25 cellular contexts compared by ENCODE assay signal in the genomic region with DNA sequence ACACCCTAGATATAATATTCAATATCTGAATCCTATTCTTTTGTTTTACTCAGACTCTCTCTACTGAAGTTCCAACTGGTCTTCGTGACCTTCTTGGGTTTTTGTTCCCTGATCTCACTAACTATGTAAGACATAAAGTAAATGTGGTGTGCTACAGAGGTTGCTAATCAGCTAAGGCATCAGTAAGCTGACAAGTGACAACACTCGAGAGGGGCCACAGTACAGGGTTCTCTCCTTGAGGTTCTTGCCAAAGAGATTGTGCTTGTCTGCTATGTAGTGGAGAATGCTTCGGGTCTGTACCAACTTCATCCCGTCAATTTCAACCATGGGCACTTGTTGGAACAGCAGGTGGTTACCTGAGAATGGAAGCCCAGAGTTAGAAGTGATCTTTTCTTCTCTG. TPM values are rescaled to one million over a fixed set of nuclear protein-coding genes. Genes with fewer than 3 reads are reported as not detected.
DNase-seq lines count a peak whose midpoint lies in the region; ATAC-seq and TF ChIP-seq lines count a peak whose summit lies in the region.
"Had no signal": no experiment of that assay in that cellular context is flagged by ENCODE, and none has a peak within 500 bp of the region (broad histone marks: within the 10 kb centered on the region; RNA-seq: fewer than 3 reads in every experiment).

No MANE protein-coding gene starts in this region.

- peaks cover 60% of the 10 kb centered on the region for H3K4me1 Mint-ChIP-seq in activated CD4-positive, alpha-beta T cell treated with anti-CD3 and anti-CD28 coated beads, Interleukin-2, amount 10 ng/mL, durations not matched to agents 24 days and 14 days
- H3K4me1 Mint-ChIP-seq in CD8-positive, alpha-beta T cell (ENCODE audit: low read depth) = peaks cover 34% of the 10 kb centered on the region
- H3K4me1 Mint-ChIP-seq in activated T-helper 2 cell treated with anti-CD3 and anti-CD28 coated beads, Interferon-gamma antibody, Interleukin-2, Interleukin-4, amounts not matched to agents 10 μg/mL and 5 μg/mL and 100 μg/mL, durations not matched to agents 14 hours and 24 hours and 36 hours (ENCODE audit: low read depth) = peaks cover 77% of the 10 kb centered on the region
- H3K4me1 Mint-ChIP-seq in natural killer cell = peaks cover 30 to 41% of the 10 kb centered on the region in 2 donors

- in situ Hi-C loops in GM13977 (cut with MboI; ENCODE audit: low pct_unique_long_range_greater_than_20kb, low sequenced_read_pairs, unreplicated experiment) = no loop called here

- DNase-seq in activated CD4-positive, alpha-beta T cell treated with anti-CD3 and anti-CD28 coated beads, Interleukin-2, amount 10 ng/mL, durations not matched to agents 24 days and 14 days = no peak
- no peak for DNase-seq in activated CD4-positive, alpha-beta T cell treated with anti-CD3 and anti-CD28 coated beads, Interleukin-2, amount 50 U/mL, for 48 hours
- DNase-seq in CD8-positive, alpha-beta T cell = no peak
- no peak for DNase-seq in activated T-helper 2 cell treated with anti-CD3 and anti-CD28 coated beads, Interferon-gamma antibody, Interleukin-2, Interleukin-4, amounts not matched to agents 10 μg/mL and 5 μg/mL and 100 μg/mL, durations not matched to agents 14 hours and 24 hours and 36 hours (ENCODE audit: low spot score)
- DNase-seq in natural killer cell (no peak), GM13977 (ENCODE audit: low spot score) (no peak), left cardiac atrium (no peak)
- DNase-seq: activated CD8-positive, alpha-beta memory T cell treated with anti-CD3 and anti-CD28 coated beads, Interleukin-2, amount 50 U/mL, for 48 hours; activated gamma-delta T cell; CD4-positive, alpha-beta T cell; DMS 273 treated with DMSO at 0.1 percent for 48 hours; EL; mucosa of descending colon; NCI-H1105; NCI-H187 treated with DMSO at 0.1 percent for 48 hours; NCI-H2171 treated with DMSO at 0.1 percent for 48 hours; NCI-H510A; SHP77 treated with DMSO at 0.1 percent for 48 hours; stimulated activated CD4-positive, alpha-beta T cell treated with anti-CD3 and anti-CD28 coated beads, Interleukin-4, amount 100 ng/mL, for 24 hours; T-helper 9 cell; testis had no signal

- no peak overlapping the region for H3K4me3 ChIP-seq in CD8-positive, alpha-beta T cell (ENCODE audit: low read depth, low read length)
- H3K4me3 ChIP-seq: hepatocyte, mucosa of descending colon, testis had no signal

- peak overlapping the region; percentile 25 for H3K4me3 Mint-ChIP-seq in activated CD4-positive, alpha-beta T cell treated with anti-CD3 and anti-CD28 coated beads, Interleukin-2, amount 10 ng/mL, durations not matched to agents 24 days and 14 days
- peak overlapping the region; percentile 67 for H3K4me3 Mint-ChIP-seq in CD8-positive, alpha-beta T cell
- peak overlapping the region; percentile 37 for H3K4me3 Mint-ChIP-seq in activated T-helper 2 cell treated with anti-CD3 and anti-CD28 coated beads, Interferon-gamma antibody, Interleukin-2, Interleukin-4, amounts not matched to agents 10 μg/mL and 5 μg/mL and 100 μg/mL, durations not matched to agents 14 hours and 24 hours and 36 hours (ENCODE audit: low read depth)
- H3K4me3 Mint-ChIP-seq in natural killer cell = peak overlapping the region; percentile 88

- intact Hi-C loops in activated CD4-positive, alpha-beta T cell treated with anti-CD3 and anti-CD28 coated beads, Interleukin-2, amount 10 ng/mL, durations not matched to agents 24 days and 14 days (cut with micrococcal nuclease) = loop anchor here (10.0 kb wide), 1 partner anchor 700 kb away; the partner anchor contains the start of gene MCM3
- intact Hi-C loops in CD8-positive, alpha-beta T cell (cut with DNase I, micrococcal nuclease) = no loop called here
- intact Hi-C loops in activated T-helper 2 cell treated with anti-CD3 and anti-CD28 coated beads, Interferon-gamma antibody, Interleukin-2, Interleukin-4, amounts not matched to agents 10 μg/mL and 5 μg/mL and 100 μg/mL, durations not matched to agents 14 hours and 24 hours and 36 hours (cut with micrococcal nuclease) = loop anchor here (1.0 kb wide), 1 partner anchor 97 kb away; no protein-coding TSS in a partner anchor
- intact Hi-C loops in natural killer cell (cut with micrococcal nuclease) = no loop called here
- intact Hi-C loops in left cardiac atrium (cut with DNase I) = no loop called here

- peaks cover 29% of the 10 kb centered on the region for H3K4me1 ChIP-seq in CD8-positive, alpha-beta T cell (ENCODE audit: insufficient read depth, low read length)

- H3K27ac Mint-ChIP-seq in activated CD4-positive, alpha-beta T cell treated with anti-CD3 and anti-CD28 coated beads, Interleukin-2, amount 10 ng/mL, durations not matched to agents 24 days and 14 days = peak overlapping the region; percentile 92
- H3K27ac Mint-ChIP-seq in CD8-positive, alpha-beta T cell = no peak overlapping the region
- peak overlapping the region; percentile 90 for H3K27ac Mint-ChIP-seq in activated T-helper 2 cell treated with anti-CD3 and anti-CD28 coated beads, Interferon-gamma antibody, Interleukin-2, Interleukin-4, amounts not matched to agents 10 μg/mL and 5 μg/mL and 100 μg/mL, durations not matched to agents 14 hours and 24 hours and 36 hours
- peak overlapping the region in 1 of 2 donors; percentile 57 for H3K27ac Mint-ChIP-seq in natural killer cell
- H3K27ac Mint-ChIP-seq: CD4-positive, alpha-beta T cell; IgD-negative memory B cell had no signal

- peaks cover 50% of the 10 kb centered on the region for H3K36me3 Mint-ChIP-seq in activated CD4-positive, alpha-beta T cell treated with anti-CD3 and anti-CD28 coated beads, Interleukin-2, amount 10 ng/mL, durations not matched to agents 24 days and 14 days (ENCODE audit: low read depth)
- no peaks in the 10 kb centered on the region for H3K36me3 Mint-ChIP-seq in CD8-positive, alpha-beta T cell
- H3K36me3 Mint-ChIP-seq in activated T-helper 2 cell treated with anti-CD3 and anti-CD28 coated beads, Interferon-gamma antibody, Interleukin-2, Interleukin-4, amounts not matched to agents 10 μg/mL and 5 μg/mL and 100 μg/mL, durations not matched to agents 14 hours and 24 hours and 36 hours (ENCODE audit: low read depth) = peaks cover 86% of the 10 kb centered on the region
- H3K36me3 Mint-ChIP-seq in natural killer cell = no peaks in the 10 kb centered on the region
- H3K36me3 Mint-ChIP-seq: IgD-negative memory B cell had no signal

- peaks cover 2% of the 10 kb centered on the region for H3K27me3 Mint-ChIP-seq in activated CD4-positive, alpha-beta T cell treated with anti-CD3 and anti-CD28 coated beads, Interleukin-2, amount 10 ng/mL, durations not matched to agents 24 days and 14 days
- H3K27me3 Mint-ChIP-seq in CD8-positive, alpha-beta T cell (ENCODE audit: low read depth) = peaks cover 39% of the 10 kb centered on the region
- no peaks in the 10 kb centered on the region for H3K27me3 Mint-ChIP-seq in activated T-helper 2 cell treated with anti-CD3 and anti-CD28 coated beads, Interferon-gamma antibody, Interleukin-2, Interleukin-4, amounts not matched to agents 10 μg/mL and 5 μg/mL and 100 μg/mL, durations not matched to agents 14 hours and 24 hours and 36 hours (ENCODE audit: low read depth)
- H3K27me3 Mint-ChIP-seq in natural killer cell (ENCODE audit: low read depth in 2 of 2) = peaks cover 14 to 18% of the 10 kb centered on the region in 2 donors
- H3K27me3 Mint-ChIP-seq: IgD-negative memory B cell had no signal

- CTCF ChIA-PET in CD8-positive, alpha-beta T cell (lab: Charles Lee) = interaction anchor here (2.0 kb wide), 1 partner anchor 11 kb away, joined by 9 read pairs; the partner anchor contains the start of gene GSTA4

- H3K27ac ChIP-seq in CD8-positive, alpha-beta T cell (ENCODE audit: low read depth, low read length) = no peak overlapping the region
- H3K27ac ChIP-seq: hepatocyte, testis, VCaP had no signal

- no peaks in the 10 kb centered on the region for H3K36me3 ChIP-seq in CD8-positive, alpha-beta T cell (ENCODE audit: insufficient read depth, low read length)

- POLR2A ChIA-PET in CD8-positive, alpha-beta T cell (lab: Charles Lee) = interaction anchor here (2.2 kb wide), 1 partner anchor 10 kb away, joined by 10 read pairs; the partner anchor contains the start of gene GSTA4

- H3K27me3 ChIP-seq in CD8-positive, alpha-beta T cell (ENCODE audit: insufficient read depth, low read length) = no peaks in the 10 kb centered on the region
- H3K27me3 ChIP-seq: hepatocyte, testis had no signal

- H3K9me3 ChIP-seq in CD8-positive, alpha-beta T cell (ENCODE audit: low read length) = no peaks in the 10 kb centered on the region
- H3K9me3 ChIP-seq: mucosa of descending colon, testis had no signal

- H3K9me3 Mint-ChIP-seq in activated CD4-positive, alpha-beta T cell treated with anti-CD3 and anti-CD28 coated beads, Interleukin-2, amount 10 ng/mL, durations not matched to agents 24 days and 14 days = peaks cover 2% of the 10 kb centered on the region
- H3K9me3 Mint-ChIP-seq in CD8-positive, alpha-beta T cell = no peaks in the 10 kb centered on the region
- H3K9me3 Mint-ChIP-seq in activated T-helper 2 cell treated with anti-CD3 and anti-CD28 coated beads, Interferon-gamma antibody, Interleukin-2, Interleukin-4, amounts not matched to agents 10 μg/mL and 5 μg/mL and 100 μg/mL, durations not matched to agents 14 hours and 24 hours and 36 hours = no peaks in the 10 kb centered on the region
- H3K9me3 Mint-ChIP-seq in natural killer cell = no peaks in the 10 kb centered on the region
- H3K9me3 Mint-ChIP-seq: CD4-positive, alpha-beta T cell; IgD-negative memory B cell had no signal

- no peak for TF ChIP-seq CTCF in CD8-positive, alpha-beta T cell (IDR thresholded peaks at IDR 0.05)
- TF ChIP-seq CTCF in natural killer cell (IDR thresholded peaks at IDR 0.05) = no peak
- TF ChIP-seq CTCF in GM13977 (IDR thresholded peaks at IDR 0.05; ENCODE audit: extremely low read depth, insufficient read depth, missing control alignments) = no peak

- ATAC-seq in CD8-positive, alpha-beta T cell = no peak
- ATAC-seq in natural killer cell (no peak), GM18868 (IDR thresholded peaks at IDR 0.05; ENCODE audit: unreplicated experiment) (no peak), left cardiac atrium (no peak)
- ATAC-seq: mucosa of descending colon had no signal

RNA-seq across cellular contexts. Expression of gene GSTA4, which starts 9.9 kb away (rescaled TPM):
- 28.7 and 32.1 TPM in 2 replicates for total RNA-seq in activated CD4-positive, alpha-beta T cell treated with anti-CD3 and anti-CD28 coated beads, Interleukin-2, amount 10 ng/mL, durations not matched to agents 24 days and 14 days
- total RNA-seq in CD8-positive, alpha-beta T cell = under 1 TPM in 1 of 2 experiments, not detected in 1; 0.92 TPM
- 69.7 and 70.2 TPM in 2 replicates for total RNA-seq in activated T-helper 2 cell treated with anti-CD3 and anti-CD28 coated beads, Interferon-gamma antibody, Interleukin-2, Interleukin-4, amounts not matched to agents 10 μg/mL and 5 μg/mL and 100 μg/mL, durations not matched to agents 14 hours and 24 hours and 36 hours
- total RNA-seq in natural killer cell (1 to 10 TPM in 2 of 3 donors, under 1 TPM in 1; 0.55 to 2.5 (median 1.8) TPM), left cardiac atrium (10 to 100 TPM; 10.3 to 12.1 TPM)

Comparison
In these comparisons a context has a peak if more than half of its experiments do, and no peak if none do; other contexts are left out.
1. H3K4me3 Mint-ChIP-seq: peak in every context shown above with its lines; median percentile 88 in natural killer cell; 67 in CD8-positive, alpha-beta T cell; 37 in activated T-helper 2 cell treated with anti-CD3 and anti-CD28 coated beads, Interferon-gamma antibody, Interleukin-2, Interleukin-4, amounts not matched to agents 10 μg/mL and 5 μg/mL and 100 μg/mL, durations not matched to agents 14 hours and 24 hours and 36 hours; 25 in activated CD4-positive, alpha-beta T cell treated with anti-CD3 and anti-CD28 coated beads, Interleukin-2, amount 10 ng/mL, durations not matched to agents 24 days and 14 days.
2. intact Hi-C loops: an anchor here in activated CD4-positive, alpha-beta T cell treated with anti-CD3 and anti-CD28 coated beads, Interleukin-2, amount 10 ng/mL, durations not matched to agents 24 days and 14 days (10.0 kb wide) and activated T-helper 2 cell treated with anti-CD3 and anti-CD28 coated beads, Interferon-gamma antibody, Interleukin-2, Interleukin-4, amounts not matched to agents 10 μg/mL and 5 μg/mL and 100 μg/mL, durations not matched to agents 14 hours and 24 hours and 36 hours (1.0 kb wide); none called in CD8-positive, alpha-beta T cell, natural killer cell and left cardiac atrium.